ENCODE assay signal across 10 cellular contexts in the genomic region with DNA sequence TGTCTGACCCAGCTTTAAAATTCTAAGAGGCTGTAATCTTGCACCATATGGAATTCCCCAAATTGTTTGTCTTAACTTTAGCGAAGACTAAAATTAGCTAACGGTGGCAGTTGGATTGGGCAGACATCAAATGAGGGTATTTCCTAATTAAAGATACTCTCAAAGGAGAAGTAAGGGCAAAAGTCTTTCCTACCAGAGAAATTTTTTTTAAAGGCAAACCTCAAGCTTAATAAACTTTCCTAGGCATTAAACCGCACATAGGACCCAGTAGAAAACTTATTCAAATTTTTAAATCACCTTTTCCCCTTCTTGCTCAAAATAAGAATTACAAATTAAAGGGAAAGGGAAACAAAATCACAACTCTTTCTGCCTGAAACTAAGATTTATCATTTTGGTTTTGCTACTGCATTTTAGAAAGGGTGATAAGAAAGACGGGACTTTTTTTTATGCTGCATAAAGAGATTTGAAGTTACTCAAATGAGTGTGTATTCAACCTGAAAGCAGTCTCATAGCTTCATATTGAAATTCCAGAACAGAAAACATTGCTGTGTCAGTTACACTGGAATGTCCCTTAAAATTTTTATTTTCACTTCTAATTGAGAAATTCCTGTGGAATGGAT.
DNase-seq lines count a peak whose midpoint lies in the region; ATAC-seq and TF ChIP-seq lines count a peak whose summit lies in the region.
"Had no signal": no experiment of that assay in that cellular context is flagged by ENCODE, and none has a peak within 500 bp of the region (broad histone marks: within the 10 kb centered on the region; RNA-seq: fewer than 3 reads in every experiment).

No MANE protein-coding gene starts in this region.

- H3K27ac ChIP-seq in KMS-11 = peak overlapping the region; percentile 69
- no peak overlapping the region for H3K27ac ChIP-seq in osteoblast (ENCODE audit: low read depth, low read length)
- H3K27ac ChIP-seq in foreskin keratinocyte = no peak overlapping the region
- no peak overlapping the region for H3K27ac ChIP-seq in suprapubic skin

- TF ChIP-seq POLR2A in suprapubic skin (IDR thresholded peaks at IDR 0.05) = no peak

- TF ChIP-seq CTCF in KMS-11 (conservative IDR thresholded peaks at IDR 0.05; ENCODE audit: low read depth, low read length) (no peak), osteoblast (IDR thresholded peaks at IDR 0.05; ENCODE audit: extremely low read depth, low read depth, low read length) (no peak), mucosa of descending colon (IDR thresholded peaks at IDR 0.05) (no peak), foreskin keratinocyte (conservative IDR thresholded peaks at IDR 0.05) (no peak), suprapubic skin (IDR thresholded peaks at IDR 0.05) (no peak)

- intact Hi-C loops in mucosa of descending colon (cut with DNase I, micrococcal nuclease) = no loop called here

- H3K4me1 ChIP-seq in KMS-11 (ENCODE audit: low read depth, poor library complexity, severe bottlenecking) (peaks cover 72% of the 10 kb centered on the region), osteoblast (ENCODE audit: insufficient read depth, low read length) (peaks cover 10% of the 10 kb centered on the region), mucosa of descending colon (ENCODE audit: low read depth) (no peaks in the 10 kb centered on the region), foreskin keratinocyte (peaks cover 4% of the 10 kb centered on the region), suprapubic skin (no peaks in the 10 kb centered on the region)

- no peaks in the 10 kb centered on the region for H3K27me3 ChIP-seq in KMS-11 (ENCODE audit: insufficient read depth, low read depth)
- no peaks in the 10 kb centered on the region for H3K27me3 ChIP-seq in osteoblast (ENCODE audit: insufficient read depth, low read length)
- no peaks in the 10 kb centered on the region for H3K27me3 ChIP-seq in foreskin keratinocyte
- H3K27me3 ChIP-seq in suprapubic skin = no peaks in the 10 kb centered on the region

- H2AFZ ChIP-seq in KMS-11 (ENCODE audit: low read depth) (0 out of 2 replicates have a peak overlapping the region, but pooled peaks have one; percentile 18), osteoblast (ENCODE audit: low read length) (no peak overlapping the region)

- DNase-seq in osteoblast (ENCODE audit: insufficient read length, low spot score, missing footprints) (no peak), NCI-H1105 treated with DMSO at 0.1 percent for 48 hours (lab: John Stamatoyannopoulos, UW) (no peak), mucosa of descending colon (no peak), foreskin keratinocyte (no peak), suprapubic skin (ENCODE audit: low spot score in 2 of 2) (no peak)
- DNase-seq: foreskin melanocyte had no signal

- H3K9me3 ChIP-seq in osteoblast (ENCODE audit: low read depth, low read length) (no peaks in the 10 kb centered on the region), mucosa of descending colon (no peaks in the 10 kb centered on the region), suprapubic skin (no peaks in the 10 kb centered on the region)

- peak overlapping the region; percentile 22; the same call in 1 of the 2 replicates for H3K9ac ChIP-seq in KMS-11

- H4K20me1 ChIP-seq in KMS-11 (ENCODE audit: insufficient read depth) = no peaks in the 10 kb centered on the region
- H4K20me1 ChIP-seq in osteoblast (ENCODE audit: insufficient read depth, low read length) = no peaks in the 10 kb centered on the region

- 54% methylated on average over 4 of the region's 4 CpGs for WGBS in suprapubic skin

- TF ChIP-seq EP300 in suprapubic skin (IDR thresholded peaks at IDR 0.05) = no peak

- ATAC-seq in GM18868 (IDR thresholded peaks at IDR 0.05; ENCODE audit: unreplicated experiment) (peak; percentile 58), GM21737 (IDR thresholded peaks at IDR 0.05; ENCODE audit: unreplicated experiment) (peak; percentile 47), mucosa of descending colon (no peak), foreskin keratinocyte (no peak)
- ATAC-seq: Right ventricle myocardium inferior had no signal

- H3K36me3 ChIP-seq in KMS-11 (ENCODE audit: insufficient read depth) = no peaks in the 10 kb centered on the region
- H3K36me3 ChIP-seq in osteoblast (ENCODE audit: insufficient read depth, low read length) = no peaks in the 10 kb centered on the region
- no peaks in the 10 kb centered on the region for H3K36me3 ChIP-seq in mucosa of descending colon (ENCODE audit: low read depth)
- no peaks in the 10 kb centered on the region for H3K36me3 ChIP-seq in suprapubic skin

- H3K4me2 ChIP-seq in KMS-11 = peak overlapping the region; percentile 69
- H3K4me2 ChIP-seq in osteoblast (ENCODE audit: insufficient read depth, low read length) = peak overlapping the region; percentile 10

- H3K4me3 ChIP-seq in KMS-11 (IDR thresholded peaks at IDR 0.05; ENCODE audit: insufficient read depth, low read depth, low read length) (no peak overlapping the region), osteoblast (ENCODE audit: insufficient read depth, low read length) (no peak overlapping the region), mucosa of descending colon (no peak overlapping the region), suprapubic skin (no peak overlapping the region)

- H3K79me2 ChIP-seq in KMS-11 (ENCODE audit: insufficient read depth, low read depth) (no peaks in the 10 kb centered on the region), osteoblast (ENCODE audit: insufficient read depth, low read length) (no peaks in the 10 kb centered on the region)

Comparison
In these comparisons a context has a peak if more than half of its experiments do, and no peak if none do; other contexts are left out.
1. ATAC-seq: peak in GM18868 (single experiment) and GM21737 (single experiment); none in mucosa of descending colon (single experiment) and foreskin keratinocyte (single experiment).